Comparison of ENCODE assay signal across 12 cellular contexts in genomic region chr10:33412261-33413092, GRCh38.
DNase-seq lines count a peak whose midpoint lies in the region; ATAC-seq and TF ChIP-seq lines count a peak whose summit lies in the region.
"Had no signal": no experiment of that assay in that cellular context is flagged by ENCODE, and none has a peak within 500 bp of the region (broad histone marks: within the 10 kb centered on the region; RNA-seq: fewer than 3 reads in every experiment).

No MANE protein-coding gene starts in this region.

- intact Hi-C loops in Right ventricle myocardium superior (cut with DNase I) (no loop called here), left ventricle myocardium inferior (cut with micrococcal nuclease) (no loop called here), uterus (cut with DNase I; ENCODE audit: low total_unique reads) (no loop called here)

- H3K4me1 ChIP-seq in left ventricle myocardium inferior (peaks cover 11% of the 10 kb centered on the region), uterus (no peaks in the 10 kb centered on the region)

- H3K27ac ChIP-seq in left ventricle myocardium inferior (replicated peaks), result no peak overlapping the region
- H3K27ac ChIP-seq in uterus, result peak overlapping the region in 1 of 2 donors; percentile 59

- H3K36me3 ChIP-seq in left ventricle myocardium inferior (no peaks in the 10 kb centered on the region), uterus (no peaks in the 10 kb centered on the region)

- DNase-seq in Right ventricle myocardium superior (peak; percentile 47), left ventricle myocardium inferior (no peak), astrocyte of the hippocampus (ENCODE audit: low read depth, low spot score) (peak; percentile 81), kidney tubule cell (ENCODE audit: low spot score) (peak; percentile 93), uterus (peak; percentile 49 to 51), SHP77 (lab: John Stamatoyannopoulos, UW) (no peak)
- DNase-seq: effector CD4-positive, alpha-beta T cell; NCI-H187; occipital lobe had no signal

- H3K27me3 ChIP-seq in left ventricle myocardium inferior (ENCODE audit: low read depth) (no peaks in the 10 kb centered on the region), uterus (no peaks in the 10 kb centered on the region)

- ATAC-seq in Right ventricle myocardium superior (ENCODE audit: poor library complexity), result peak; percentile 67
- no peak for ATAC-seq in HG02623 (IDR thresholded peaks at IDR 0.05; ENCODE audit: unreplicated experiment)
- no peak for ATAC-seq in GM19452 (IDR thresholded peaks at IDR 0.05; ENCODE audit: unreplicated experiment)
- ATAC-seq: activated CD4-positive, CD25-positive, alpha-beta regulatory T cell treated with anti-CD3 and anti-CD28 coated beads, Interleukin-2, amount 50 U/mL, for 24 hours had no signal

- no peak for TF ChIP-seq CTCF in left ventricle myocardium inferior (IDR thresholded peaks at IDR 0.05; ENCODE audit: borderline replicate concordance)
- TF ChIP-seq CTCF in uterus (IDR thresholded peaks at IDR 0.05), result no peak

- H3K9me3 ChIP-seq in left ventricle myocardium inferior (replicated peaks) (no peaks in the 10 kb centered on the region), uterus (no peaks in the 10 kb centered on the region)

- H3K4me3 ChIP-seq in left ventricle myocardium inferior (no peak overlapping the region), uterus (no peak overlapping the region)

- TF ChIP-seq POLR2A in uterus (IDR thresholded peaks at IDR 0.05), result no peak

Comparison
In these comparisons a context has a peak if more than half of its experiments do, and no peak if none do; other contexts are left out.
1. DNase-seq: peak in Right ventricle myocardium superior (single experiment), astrocyte of the hippocampus (single experiment), kidney tubule cell (single experiment) and uterus (2 of 2); none in left ventricle myocardium inferior (single experiment) and SHP77 (0 of 2).